ENCODE assay signal across 8 cellular contexts in the genomic region with DNA sequence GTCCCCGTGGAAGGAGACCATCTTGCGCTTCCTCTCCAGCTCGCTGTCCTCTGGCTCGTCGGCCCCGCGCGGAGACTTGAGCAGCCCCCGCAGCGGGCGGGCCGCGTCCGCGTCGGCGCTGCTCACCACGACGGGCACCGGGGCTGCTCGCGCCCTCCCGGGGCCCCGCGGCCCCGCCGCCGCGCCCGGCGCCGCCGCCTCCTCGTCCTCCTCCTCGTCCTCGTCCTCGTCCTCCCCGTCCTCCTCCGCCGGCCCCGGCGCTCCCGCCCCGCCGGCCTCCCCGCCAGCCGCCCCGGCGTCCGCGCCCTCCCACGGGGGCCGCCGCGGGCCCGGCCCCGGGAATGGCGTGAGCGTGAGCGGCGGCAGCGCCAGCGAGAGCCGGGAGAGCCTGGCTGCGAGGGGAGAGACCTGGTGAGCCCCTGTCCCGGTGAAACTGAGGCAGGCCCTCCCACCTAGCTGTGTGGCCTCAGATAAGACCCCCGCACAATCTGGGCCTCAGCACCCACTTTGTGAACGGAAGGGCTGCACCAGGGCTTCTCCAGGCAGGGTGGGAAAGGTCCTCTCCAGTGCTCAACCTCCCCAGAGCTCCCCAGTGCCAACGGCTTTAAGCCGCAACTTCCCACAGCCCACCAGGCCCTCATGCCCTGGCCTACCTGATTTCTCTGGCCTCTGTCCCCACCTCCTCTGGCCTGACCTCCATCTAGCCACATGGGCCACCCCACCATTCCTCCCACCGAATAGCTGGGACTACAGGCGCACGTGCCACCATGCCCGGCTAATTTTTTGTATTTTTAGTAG. TPM values are rescaled to one million over a fixed set of nuclear protein-coding genes. Genes with fewer than 3 reads are reported as not detected.
DNase-seq lines count a peak whose midpoint lies in the region; FAIRE-seq and TF ChIP-seq lines count a peak whose summit lies in the region.

No MANE protein-coding gene starts in this region.

- dilution Hi-C loops in endothelial cell of umbilical vein (cut with MboI; ENCODE audit: extremely low pct_ligation_motif_present, low sequenced_read_pairs), result no loop called here

- no TSS peak for BruUV-seq in endothelial cell of umbilical vein (replicated peaks; lab: Mats Ljungman, UMichigan)

- H2AFZ ChIP-seq in KMS-11 (ENCODE audit: low read depth) (0 out of 2 replicates have a peak overlapping the region, but pooled peaks have one; percentile 58), endothelial cell of umbilical vein (ENCODE audit: low read depth, low read length) (peak overlapping the region; percentile 100), neuronal stem cell (ENCODE audit: low read length) (peak overlapping the region; percentile 88)

- TF ChIP-seq POLR2A in endothelial cell of umbilical vein (IDR thresholded peaks at IDR 0.05; ENCODE audit: low read depth, low read length) (no peak), H54 (IDR thresholded peaks at IDR 0.05; ENCODE audit: low read depth, low read length) (no peak)

- intact Hi-C loops in endothelial cell of umbilical vein (cut with micrococcal nuclease), result loop anchor here (2.0 kb wide), 1 partner anchor 25 kb away; the partner anchor contains the start of gene CYTH2

- FAIRE-seq in endothelial cell of umbilical vein (lab: Jason Lieb, UNC), result no peak
- no peak for FAIRE-seq in H54 (lab: Jason Lieb, UNC)

- H3K4me1 ChIP-seq in ES-I3 (ENCODE audit: insufficient read depth, low read length) (0 out of 2 replicates have a peak, but pooled peaks cover 6% of the 10 kb centered on the region), KMS-11 (ENCODE audit: low read depth, poor library complexity, severe bottlenecking) (peaks cover 34% of the 10 kb centered on the region), endothelial cell of umbilical vein (ENCODE audit: control insufficient read depth, extremely low read depth, insufficient read depth, low read length) (peaks cover 11% of the 10 kb centered on the region), neuronal stem cell (ENCODE audit: control insufficient read depth in 2 of 2, insufficient read depth in 1 of 2, low read depth in 1 of 2, low read length in 2 of 2) (peaks cover 6 to 23% of the 10 kb centered on the region in 2 donors)

- H3K23ac ChIP-seq in neuronal stem cell (ENCODE audit: low read depth, low read length, poor library complexity), result peak overlapping the region; percentile 98

- no peak overlapping the region for H3K27ac ChIP-seq in KMS-11
- no peak overlapping the region for H3K27ac ChIP-seq in endothelial cell of umbilical vein (ENCODE audit: insufficient read depth, low read depth, low read length)
- no peak overlapping the region for H3K27ac ChIP-seq in neuronal stem cell (replicated peaks; ENCODE audit: low read length)

- no peaks in the 10 kb centered on the region for H4K20me1 ChIP-seq in KMS-11 (ENCODE audit: insufficient read depth)
- H4K20me1 ChIP-seq in endothelial cell of umbilical vein (replicated peaks; ENCODE audit: control insufficient read depth, extremely low read depth, insufficient read depth, low read length), result no peaks in the 10 kb centered on the region

- WGBS in neuronal stem cell (ENCODE audit: extremely low coverage in 2 of 2, insufficient read length in 2 of 2, insufficient replicate concordance in 1 of 2), 2 donors, result no CpG with 5 or more reads among the region's 74 CpGs

- H2BK120ac ChIP-seq in neuronal stem cell (ENCODE audit: low read depth, low read length), result no peak overlapping the region

- peak overlapping the region; percentile 96 for H3K18ac ChIP-seq in neuronal stem cell (ENCODE audit: low read length)

- peak overlapping the region; percentile 16 for H2AK5ac ChIP-seq in neuronal stem cell (ENCODE audit: low read depth, low read length)

- CTCF ChIA-PET in endothelial cell of umbilical vein (lab: Charles Lee), result interaction anchor here (0.8 to 1.6 kb wide), 7 partner anchors 12 to 160 kb away, joined by 3 to 17 read pairs (median 6); partner anchors contain the start of gene KDELR1

- peaks cover 62% of the 10 kb centered on the region for H3K27me3 ChIP-seq in KMS-11 (ENCODE audit: insufficient read depth, low read depth)
- H3K27me3 ChIP-seq in endothelial cell of umbilical vein (ENCODE audit: control insufficient read depth in 2 of 2, insufficient read depth in 2 of 2, low read length in 2 of 2), result peaks cover 3 to 14% of the 10 kb centered on the region in 2 experiments
- H3K27me3 ChIP-seq in neuronal stem cell (ENCODE audit: control insufficient read depth in 3 of 3, insufficient read depth in 3 of 3, low read depth in 1 of 3, low read length in 3 of 3), result peaks cover 0 to 56% (median 14%) of the 10 kb centered on the region in 3 experiments

- H2BK5ac ChIP-seq in neuronal stem cell (ENCODE audit: low read length), result no peak overlapping the region

- H4K8ac ChIP-seq in neuronal stem cell (ENCODE audit: low read depth, low read length), result no peak overlapping the region

- H3K9ac ChIP-seq in ES-I3 (ENCODE audit: low read depth, low read length) (peak overlapping the region; percentile 75), KMS-11 (no peak overlapping the region), endothelial cell of umbilical vein (replicated peaks; ENCODE audit: extremely low read depth, insufficient read depth, low read length) (peak overlapping the region; percentile 68), neuronal stem cell (ENCODE audit: low read depth, low read length, poor library complexity) (peak overlapping the region; percentile 94)

- peak overlapping the region; percentile 86 for H3K14ac ChIP-seq in neuronal stem cell (ENCODE audit: low read length)

- no peaks in the 10 kb centered on the region for H3K9me1 ChIP-seq in endothelial cell of umbilical vein (replicated peaks; ENCODE audit: control insufficient read depth, extremely low read depth, insufficient read depth, low read length)

- TF ChIP-seq CTCF in KMS-11 (conservative IDR thresholded peaks at IDR 0.05; ENCODE audit: low read depth, low read length) (no peak), endothelial cell of umbilical vein (IDR thresholded peaks at IDR 0.05; ENCODE audit: extremely low read depth in 1 of 2, insufficient read depth in 1 of 2, low read depth in 1 of 2, low read length in 2 of 2) (no peak)

- H2BK15ac ChIP-seq in neuronal stem cell (ENCODE audit: low read length), result no peak overlapping the region

- H2BK12ac ChIP-seq in neuronal stem cell (ENCODE audit: low read length), result no peak overlapping the region

- no peaks in the 10 kb centered on the region for H3K36me3 ChIP-seq in ES-I3 (ENCODE audit: insufficient read depth, low read length)
- no peaks in the 10 kb centered on the region for H3K36me3 ChIP-seq in KMS-11 (ENCODE audit: insufficient read depth)
- H3K36me3 ChIP-seq in endothelial cell of umbilical vein (ENCODE audit: control insufficient read depth in 2 of 2, extremely low read depth in 1 of 2, insufficient read depth in 2 of 2, low read length in 2 of 2), result no peaks in the 10 kb centered on the region
- H3K36me3 ChIP-seq in neuronal stem cell (replicated peaks in 1 of 2; ENCODE audit: control insufficient read depth in 2 of 2, insufficient read depth in 2 of 2, low read length in 2 of 2), result no peaks in the 10 kb centered on the region

- H3K9me3 ChIP-seq in ES-I3 (ENCODE audit: control insufficient read depth, insufficient read depth, low read length) (no peaks in the 10 kb centered on the region), endothelial cell of umbilical vein (replicated peaks; ENCODE audit: control insufficient read depth, insufficient read depth, low read length) (no peaks in the 10 kb centered on the region), neuronal stem cell (replicated peaks in 1 of 2; ENCODE audit: control insufficient read depth in 2 of 2, insufficient read depth in 1 of 2, low read depth in 1 of 2, low read length in 2 of 2) (no peaks in the 10 kb centered on the region)

- POLR2A ChIA-PET in endothelial cell of umbilical vein (lab: Charles Lee), result interaction anchor here (1.0 to 1.5 kb wide), 2 partner anchors 18 to 126 kb away, joined by 3 to 4 read pairs; partner anchors contain the start of gene SPHK2

- no peaks in the 10 kb centered on the region for H3K79me1 ChIP-seq in neuronal stem cell (ENCODE audit: low read depth, low read length)

- DNase-seq in endothelial cell of umbilical vein (ENCODE audit: low read depth, low spot score) (no peak), neuronal stem cell (ENCODE audit: low spot score) (no peak), H54 (ENCODE audit: insufficient read length, low spot score) (no peak), mucosa of gallbladder (ENCODE audit: low spot score) (no peak), NCI-H187 treated with DMSO at 0.1 percent for 48 hours (lab: John Stamatoyannopoulos, UW) (no peak)
- DNase-seq in stimulated activated CD4-positive, alpha-beta T cell treated with anti-CD3 and anti-CD28 coated beads, Interleukin-4, amount 100 ng/mL, for 1 hour, result no peak

- H3K79me2 ChIP-seq in KMS-11 (ENCODE audit: insufficient read depth, low read depth) (no peaks in the 10 kb centered on the region), endothelial cell of umbilical vein (ENCODE audit: control insufficient read depth, insufficient read depth, low read length) (no peaks in the 10 kb centered on the region)

- H3K4me2 ChIP-seq in KMS-11 (no peak overlapping the region), endothelial cell of umbilical vein (ENCODE audit: insufficient read depth, low read length) (peak overlapping the region; percentile 71), neuronal stem cell (ENCODE audit: insufficient read depth, low read length, poor library complexity, severe bottlenecking) (peak overlapping the region; percentile 84)

- H4K91ac ChIP-seq in neuronal stem cell (ENCODE audit: low read depth, low read length, poor library complexity), result no peak overlapping the region

- H3K4me3 ChIP-seq in KMS-11 (IDR thresholded peaks at IDR 0.05; ENCODE audit: insufficient read depth, low read depth, low read length) (no peak overlapping the region), endothelial cell of umbilical vein (replicated peaks in 1 of 3; ENCODE audit: insufficient read depth in 1 of 3, low read depth in 1 of 3, low read length in 3 of 3) (peak overlapping the region; percentile 57 to 69 (median 62)), neuronal stem cell (ENCODE audit: low read length in 2 of 2) (peak overlapping the region; percentile 55 to 93)

- H3K4ac ChIP-seq in neuronal stem cell (ENCODE audit: low read length), result no peak overlapping the region

RNA-seq across cellular contexts. Expression of gene LMTK3, which starts 17.7 kb away (rescaled TPM):
- total RNA-seq in endothelial cell of umbilical vein (0.11 TPM in 1 of 2 replicates, not detected in the other), mucosa of gallbladder (21.0 TPM)
- 0.05 and 0.14 TPM in 2 replicates for polyA plus RNA-seq in endothelial cell of umbilical vein
- polyA plus RNA-seq in endothelial cell of umbilical vein (2011; cell fraction: cytosol; rRNA removed), result 0.01 TPM in 1 of 2 replicates, not detected in the other
- 0.04 TPM in 1 of 2 replicates, not detected in the other for polyA plus RNA-seq in endothelial cell of umbilical vein (2011; cell fraction: nucleus; rRNA removed)
- polyA plus RNA-seq in endothelial cell of umbilical vein (2012), result 0.16 and 0.35 TPM in 2 replicates
- not detected in 2 replicates for polyA minus RNA-seq in endothelial cell of umbilical vein
- polyA minus RNA-seq in endothelial cell of umbilical vein (2011; cell fraction: cytosol; rRNA and poly(A)+ RNA removed), result 0.51 TPM
- 0.24 TPM in 1 of 2 replicates, not detected in the other for polyA minus RNA-seq in endothelial cell of umbilical vein (2011; cell fraction: nucleus; rRNA and poly(A)+ RNA removed)
- 7.9 TPM for polyA plus RNA-seq in neuronal stem cell (2013, experiment 1 of 2)
- 7.5 TPM for polyA plus RNA-seq in neuronal stem cell (2013, experiment 2 of 2)

RNA-seq across cellular contexts. Expression of gene CYTH2, which starts 24.7 kb away (rescaled TPM):
- total RNA-seq in endothelial cell of umbilical vein (119 and 125 TPM in 2 replicates), mucosa of gallbladder (141 TPM)
- 98.4 and 98.6 TPM in 2 replicates for polyA plus RNA-seq in endothelial cell of umbilical vein
- 91.8 and 108 TPM in 2 replicates for polyA plus RNA-seq in endothelial cell of umbilical vein (2011; cell fraction: cytosol; rRNA removed)
- polyA plus RNA-seq in endothelial cell of umbilical vein (2011; cell fraction: nucleus; rRNA removed), result 309 and 317 TPM in 2 replicates
- 61.0 and 67.4 TPM in 2 replicates for polyA plus RNA-seq in endothelial cell of umbilical vein (2012)
- polyA minus RNA-seq in endothelial cell of umbilical vein, result 85.6 and 95.7 TPM in 2 replicates
- polyA minus RNA-seq in endothelial cell of umbilical vein (2011; cell fraction: cytosol; rRNA and poly(A)+ RNA removed), result 14.1 TPM
- polyA minus RNA-seq in endothelial cell of umbilical vein (2011; cell fraction: nucleus; rRNA and poly(A)+ RNA removed), result 109 and 123 TPM in 2 replicates
- polyA plus RNA-seq in neuronal stem cell (2013, experiment 1 of 2), result 67.8 TPM
- 64.1 TPM for polyA plus RNA-seq in neuronal stem cell (2013, experiment 2 of 2)

RNA-seq across cellular contexts. Expression of gene KCNJ14, which starts 38.5 kb away (rescaled TPM):
- total RNA-seq in endothelial cell of umbilical vein (0.92 and 1.4 TPM in 2 replicates), mucosa of gallbladder (1.0 TPM)
- polyA plus RNA-seq in endothelial cell of umbilical vein, result 0.26 and 0.32 TPM in 2 replicates
- polyA plus RNA-seq in endothelial cell of umbilical vein (2011; cell fraction: cytosol; rRNA removed), result 0.20 and 0.22 TPM in 2 replicates
- 1.5 and 1.7 TPM in 2 replicates for polyA plus RNA-seq in endothelial cell of umbilical vein (2011; cell fraction: nucleus; rRNA removed)
- 0.27 and 0.33 TPM in 2 replicates for polyA plus RNA-seq in endothelial cell of umbilical vein (2012)
- polyA minus RNA-seq in endothelial cell of umbilical vein, result 0.62 and 0.80 TPM in 2 replicates
- 1.7 TPM for polyA minus RNA-seq in endothelial cell of umbilical vein (2011; cell fraction: cytosol; rRNA and poly(A)+ RNA removed)
- polyA minus RNA-seq in endothelial cell of umbilical vein (2011; cell fraction: nucleus; rRNA and poly(A)+ RNA removed), result 1.3 and 1.7 TPM in 2 replicates
- polyA plus RNA-seq in neuronal stem cell (2013, experiment 1 of 2), result 0.52 TPM
- polyA plus RNA-seq in neuronal stem cell (2013, experiment 2 of 2), result 0.69 TPM

RNA-seq across cellular contexts. Expression of gene GRWD1, which starts 48.1 kb away (rescaled TPM):
- 52.7 and 52.8 TPM in 2 replicates for total RNA-seq in endothelial cell of umbilical vein
- polyA plus RNA-seq in endothelial cell of umbilical vein, result 26.3 and 26.8 TPM in 2 replicates
- polyA plus RNA-seq in endothelial cell of umbilical vein (2011; cell fraction: cytosol; rRNA removed), result 24.3 and 29.0 TPM in 2 replicates
- polyA plus RNA-seq in endothelial cell of umbilical vein (2011; cell fraction: nucleus; rRNA removed), result 18.1 and 25.8 TPM in 2 replicates
- 30.6 and 31.3 TPM in 2 replicates for polyA plus RNA-seq in endothelial cell of umbilical vein (2012)
- polyA minus RNA-seq in endothelial cell of umbilical vein, result 12.5 and 21.5 TPM in 2 replicates
- polyA minus RNA-seq in endothelial cell of umbilical vein (2011; cell fraction: cytosol; rRNA and poly(A)+ RNA removed), result 36.8 TPM
- 9.3 and 11.5 TPM in 2 replicates for polyA minus RNA-seq in endothelial cell of umbilical vein (2011; cell fraction: nucleus; rRNA and poly(A)+ RNA removed)
- polyA plus RNA-seq in neuronal stem cell (2013, experiment 1 of 2), result 11.2 TPM
- polyA plus RNA-seq in neuronal stem cell (2013, experiment 2 of 2), result 11.1 TPM
- total RNA-seq in mucosa of gallbladder, result 27.6 TPM

RNA-seq across cellular contexts. Expression of gene SULT2B1, which starts 58.1 kb away (rescaled TPM):
- total RNA-seq in endothelial cell of umbilical vein, result not detected in 2 replicates
- polyA plus RNA-seq in endothelial cell of umbilical vein, result not detected in 2 replicates
- not detected in 2 replicates for polyA plus RNA-seq in endothelial cell of umbilical vein (2011; cell fraction: cytosol; rRNA removed)
- not detected in 2 replicates for polyA plus RNA-seq in endothelial cell of umbilical vein (2011; cell fraction: nucleus; rRNA removed)
- polyA plus RNA-seq in endothelial cell of umbilical vein (2012), result 0.19 and 0.20 TPM in 2 replicates
- not detected in 2 replicates for polyA minus RNA-seq in endothelial cell of umbilical vein
- polyA minus RNA-seq in endothelial cell of umbilical vein (2011; cell fraction: cytosol; rRNA and poly(A)+ RNA removed), result not detected
- not detected in 2 replicates for polyA minus RNA-seq in endothelial cell of umbilical vein (2011; cell fraction: nucleus; rRNA and poly(A)+ RNA removed)
- 0.13 TPM for polyA plus RNA-seq in neuronal stem cell (2013, experiment 1 of 2)
- 0.18 TPM for polyA plus RNA-seq in neuronal stem cell (2013, experiment 2 of 2)
- 13.1 TPM for total RNA-seq in mucosa of gallbladder

Comparison
In these comparisons a context has a peak if more than half of its experiments do, and no peak if none do; other contexts are left out.
1. RNA of gene LMTK3, which starts 17.7 kb away (total RNA-seq): 21.0 TPM in mucosa of gallbladder (single experiment); 0.11 TPM in endothelial cell of umbilical vein; every median in the first group is over 10 times any median in the second.
2. Peak in every context shown above with its lines, with median percentiles within 50 percentile points of each other: H2AFZ ChIP-seq.